ENCODE assay signal across 9 cellular contexts in the genomic region with DNA sequence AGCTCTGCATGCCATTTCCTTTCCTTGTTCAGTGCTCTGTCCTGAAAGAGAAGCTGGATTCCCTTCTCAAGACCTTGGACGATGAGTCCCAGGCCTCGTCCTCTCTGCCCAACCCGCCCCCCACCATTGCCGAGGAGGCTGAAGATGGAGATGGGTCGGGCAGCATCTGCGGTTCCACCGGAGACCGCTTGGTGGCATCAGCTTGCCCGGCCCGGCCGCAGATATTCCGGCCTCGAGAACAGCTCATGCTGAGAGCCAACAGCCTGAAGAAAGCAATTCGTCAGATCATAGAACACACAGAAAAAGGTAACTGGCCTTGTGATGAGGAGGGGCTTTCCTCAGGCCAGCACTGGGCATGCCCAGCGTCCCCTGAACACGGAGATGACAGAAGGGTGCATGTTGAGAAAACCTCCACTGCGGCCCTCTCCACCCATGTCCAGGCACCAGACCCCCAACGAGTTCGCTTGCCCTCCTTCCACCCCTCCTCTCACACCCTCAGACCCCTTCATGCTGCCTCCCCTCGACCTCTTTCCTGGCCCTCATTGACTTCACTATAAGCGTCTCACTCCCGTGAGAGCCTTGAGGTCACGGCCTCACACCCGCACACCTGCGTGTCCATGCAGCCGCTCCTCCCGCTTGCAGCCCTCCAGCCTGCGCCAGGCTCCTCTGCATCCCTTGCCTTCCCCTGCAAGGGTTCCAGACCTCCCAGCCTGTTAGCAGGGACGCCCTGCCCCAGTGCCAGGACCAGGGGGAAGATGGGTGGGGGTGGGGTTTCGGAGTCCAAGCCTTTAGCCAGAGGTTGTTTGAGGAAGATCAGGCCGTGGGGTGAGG.
DNase-seq lines count a peak whose midpoint lies in the region; FAIRE-seq and TF ChIP-seq lines count a peak whose summit lies in the region.
"Had no signal": no experiment of that assay in that cellular context is flagged by ENCODE, and none has a peak within 500 bp of the region (broad histone marks: within the 10 kb centered on the region; RNA-seq: fewer than 3 reads in every experiment).

No MANE protein-coding gene starts in this region.

- no peak overlapping the region for H3K4me3 Mint-ChIP-seq in type B pancreatic cell

- H3K9me3 ChIP-seq in kidney (ENCODE audit: control insufficient read depth in 1 of 2, low read length in 2 of 2): no peaks in the 10 kb centered on the region

- no peak for FAIRE-seq in kidney (lab: Jason Lieb, UNC)

- DNase-seq in activated naive CD4-positive, alpha-beta T cell treated with anti-CD3 and anti-CD28 coated beads, Interleukin-2, amount 50 U/mL, for 16 hours: peak; percentile 5
- no peak for DNase-seq in activated naive CD4-positive, alpha-beta T cell treated with Interleukin-2 at 50 U/mL for 16 hours
- DNase-seq in cardiac fibroblast (ENCODE audit: low read depth in 2 of 2): peak; percentile 62 to 75
- peak; percentile 72 for DNase-seq in kidney
- no peak for DNase-seq in type B pancreatic cell (ENCODE audit: extremely low spot score, unreplicated experiment)
- DNase-seq in stimulated activated CD4-positive, alpha-beta T cell treated with anti-CD3 and anti-CD28 coated beads, Interleukin-4, amount 100 ng/mL, for 1 hour: no peak
- no peak for DNase-seq in LoVo (ENCODE audit: low spot score)
- no peak for DNase-seq in stimulated activated CD8-positive, alpha-beta memory T cell treated with anti-CD3 and anti-CD28 coated beads, Interleukin-4, amount 100 ng/mL, for 48 hours
- DNase-seq: NCI-H524 treated with DMSO at 0.1 percent for 48 hours had no signal

- H3K9me3 Mint-ChIP-seq in type B pancreatic cell: no peaks in the 10 kb centered on the region

- no peak overlapping the region for H3K27ac Mint-ChIP-seq in type B pancreatic cell

- H3K4me1 ChIP-seq in kidney (ENCODE audit: control insufficient read depth in 1 of 2, insufficient read depth in 1 of 2, low read depth in 1 of 2, low read length in 2 of 2): no peaks in the 10 kb centered on the region

- peaks cover 8% of the 10 kb centered on the region for H3K4me1 Mint-ChIP-seq in type B pancreatic cell (ENCODE audit: unreplicated experiment)

- H3K27me3 Mint-ChIP-seq in type B pancreatic cell: no peaks in the 10 kb centered on the region

- H3K27ac ChIP-seq in kidney (ENCODE audit: low read depth in 2 of 2, low read length in 2 of 2): no peak overlapping the region

- intact Hi-C loops in kidney (cut with DNase I): no loop called here

- no peak overlapping the region for H3K9ac ChIP-seq in kidney (ENCODE audit: low read length in 2 of 2)

- H3K4me3 ChIP-seq in cardiac fibroblast (replicated peaks in 1 of 2; ENCODE audit: low read depth in 2 of 2, low read length in 2 of 2): no peak overlapping the region
- H3K4me3 ChIP-seq in kidney (ENCODE audit: low read length in 2 of 2): peak overlapping the region; percentile 28 to 31

- H3K36me3 ChIP-seq in kidney (ENCODE audit: control insufficient read depth in 1 of 2, insufficient read depth in 2 of 2, low read length in 2 of 2): peaks cover 13% of the 10 kb centered on the region in 2 donors

- TF ChIP-seq CTCF in cardiac fibroblast (IDR thresholded peaks at IDR 0.05; ENCODE audit: low read depth, low read length) (peak; percentile 92), kidney (IDR thresholded peaks at IDR 0.05; ENCODE audit: borderline replicate concordance, extremely low read depth, insufficient read depth) (peak; percentile 62), type B pancreatic cell (conservative IDR thresholded peaks at IDR 0.05) (peak; percentile 81)

- H3K36me3 Mint-ChIP-seq in type B pancreatic cell: peaks cover 3% of the 10 kb centered on the region

Comparison
In these comparisons a context has a peak if more than half of its experiments do, and no peak if none do; other contexts are left out.
1. DNase-seq: peak in activated naive CD4-positive, alpha-beta T cell treated with anti-CD3 and anti-CD28 coated beads, Interleukin-2, amount 50 U/mL, for 16 hours (single experiment), cardiac fibroblast (2 of 2) and kidney (single experiment); none in activated naive CD4-positive, alpha-beta T cell treated with Interleukin-2 at 50 U/mL for 16 hours (single experiment), type B pancreatic cell (single experiment), stimulated activated CD4-positive, alpha-beta T cell treated with anti-CD3 and anti-CD28 coated beads, Interleukin-4, amount 100 ng/mL, for 1 hour (single experiment), LoVo (single experiment) and stimulated activated CD8-positive, alpha-beta memory T cell treated with anti-CD3 and anti-CD28 coated beads, Interleukin-4, amount 100 ng/mL, for 48 hours (single experiment).
2. H3K4me3 ChIP-seq: peak in kidney (2 of 2); none in cardiac fibroblast (0 of 2).
3. Peak in every context shown above with its lines, with median percentiles within 50 percentile points of each other: CTCF ChIP-seq.